1 cellular context compared by ENCODE assay signal in genomic region chr14:62667515-62667914, GRCh38.
TF ChIP-seq lines count a peak whose summit lies in the region.

No MANE protein-coding gene starts in this region.

TF ChIP-seq in WTC11, 78 proteins besides CTCF, POLR2A, EP300 and RAD21 (continued from another document):
- TF ChIP-seq ZNF281 (CRISPR knock-in tag; IDR thresholded peaks at IDR 0.05): no peak
- TF ChIP-seq ZSCAN18 (CRISPR knock-in tag; IDR thresholded peaks at IDR 0.05): no peak
- no peak for TF ChIP-seq AR (CRISPR knock-in tag; IDR thresholded peaks at IDR 0.05)
- no peak for TF ChIP-seq TEAD1 (CRISPR knock-in tag; IDR thresholded peaks at IDR 0.05)
TF ChIP-seq in WTC11: peak in this region for 0.
